17 cellular contexts compared by ENCODE assay signal in the genomic region with DNA sequence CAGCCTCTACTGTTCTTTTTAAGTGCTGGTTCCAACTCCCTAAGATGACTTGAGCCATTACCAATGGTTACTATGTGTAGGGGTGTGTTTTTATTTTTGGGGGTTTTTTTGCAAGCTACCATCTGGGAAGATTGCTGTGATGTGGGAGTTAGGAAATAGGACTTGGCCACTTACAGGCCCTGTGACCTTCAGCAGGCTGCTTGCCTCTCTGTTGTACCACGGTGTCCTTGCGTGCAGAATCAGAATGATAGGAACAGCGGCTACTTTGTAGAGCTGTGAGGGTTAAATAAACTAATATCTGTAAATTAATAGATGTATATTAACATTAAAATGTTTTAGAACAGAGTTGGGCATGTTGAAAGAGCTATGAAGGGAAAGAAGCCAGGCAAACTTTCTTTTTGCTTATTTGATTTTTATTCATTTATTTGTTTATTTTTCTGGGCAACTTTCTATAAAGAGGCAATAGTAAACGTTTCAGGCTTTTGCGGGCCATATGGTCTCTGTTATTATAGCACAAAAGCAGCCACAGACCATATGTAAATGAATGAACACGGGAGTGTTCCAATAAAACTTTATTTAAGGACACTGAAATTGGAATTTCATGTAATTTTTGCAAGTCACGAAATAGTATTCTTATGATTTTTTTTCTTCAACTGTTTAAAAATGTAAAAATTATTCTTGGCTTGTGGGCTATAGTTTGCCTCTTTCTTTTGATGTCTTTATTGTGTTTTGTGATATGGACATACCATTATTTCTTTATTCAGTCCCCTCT. TPM values are rescaled to one million over a fixed set of nuclear protein-coding genes. Genes with fewer than 3 reads are reported as not detected.
A peak's percentile ranks its signal among the peaks of the same experiment; 100 is the strongest.
DNase-seq lines count a peak whose midpoint lies in the region; ATAC-seq, FAIRE-seq and TF ChIP-seq lines count a peak whose summit lies in the region.
"Had no signal": no experiment of that assay in that cellular context is flagged by ENCODE, and none has a peak within 500 bp of the region (broad histone marks: within the 10 kb centered on the region; RNA-seq: fewer than 3 reads in every experiment).

No MANE protein-coding gene starts in this region.

- peaks cover 7% of the 10 kb centered on the region for H3K36me3 Mint-ChIP-seq in activated naive CD8-positive, alpha-beta T cell treated with anti-CD3 and anti-CD28 coated beads, Interleukin-2, amount 10 ng/mL, durations not matched to agents 7 days and 5 days
- peaks cover 2% of the 10 kb centered on the region for H3K36me3 Mint-ChIP-seq in activated naive CD8-positive, alpha-beta T cell treated with anti-CD3 and anti-CD28 coated beads, Interleukin-2, amount 50 U/mL, for 24 hours (ENCODE audit: low read depth)

- no peak for TF ChIP-seq CTCF in GM12878 (IDR thresholded peaks at IDR 0.05 in 2 of 3, conservative IDR thresholded peaks at IDR 0.05 in 1 of 3; ENCODE audit: control insufficient read depth in 2 of 3, extremely low read depth in 1 of 3, insufficient read depth in 1 of 3, low read depth in 3 of 3, low read length in 3 of 3)

- CTCF ChIA-PET in GM12878 (lab: Yijun Ruan, JAX), result interaction anchor here (0.7 to 1.4 kb wide), 4 partner anchors 19 to 251 kb away, joined by 3 to 5 read pairs (median 3); no protein-coding TSS in a partner anchor

- TF ChIP-seq POLR2A in GM12878 (IDR thresholded peaks at IDR 0.05; ENCODE audit: low read depth, low read length), result no peak

- BruUV-seq in GM12878 (replicated peaks; lab: Mats Ljungman, UMichigan), result no TSS peak

- no peaks in the 10 kb centered on the region for H4K20me1 ChIP-seq in GM12878 (ENCODE audit: control insufficient read depth, insufficient read depth)

- DNase-seq in activated naive CD8-positive, alpha-beta T cell treated with anti-CD3 and anti-CD28 coated beads, Interleukin-2, amount 10 ng/mL, durations not matched to agents 7 days and 5 days, result no peak
- no peak for DNase-seq in activated naive CD8-positive, alpha-beta T cell treated with anti-CD3 and anti-CD28 coated beads, Interleukin-2, amount 50 U/mL, for 24 hours
- DNase-seq in GM12878 (ENCODE audit: low read depth, low spot score) (no peak), left lobe of liver (ENCODE audit: low spot score) (no peak), NCI-H2107 treated with DMSO at 0.1 percent for 48 hours (lab: John Stamatoyannopoulos, UW; ENCODE audit: unreplicated experiment) (no peak)
- DNase-seq: CD8-positive, alpha-beta T cell; COR-L47; DMS53; GF-D8; GM23248 had no signal

- H3K4me3 ChIP-seq in GM12878, result no peak overlapping the region
- H3K4me3 ChIP-seq: A549, GM23248 had no signal

- H3K4me1 ChIP-seq in GM12878 (ENCODE audit: control insufficient read depth, insufficient read depth, low read length), result no peaks in the 10 kb centered on the region
- H3K4me1 ChIP-seq: A549 had no signal

- H2AFZ ChIP-seq in GM12878 (ENCODE audit: control insufficient read depth, low read depth, low read length), result no peak overlapping the region
- H2AFZ ChIP-seq: GM23248 had no signal

- ATAC-seq in activated naive CD8-positive, alpha-beta T cell treated with anti-CD3 and anti-CD28 coated beads, Interleukin-2, amount 10 ng/mL, durations not matched to agents 7 days and 5 days (ENCODE audit: low read depth), result no peak
- ATAC-seq in activated naive CD8-positive, alpha-beta T cell treated with anti-CD3 and anti-CD28 coated beads, Interleukin-2, amount 50 U/mL, for 24 hours, result no peak
- ATAC-seq in GM12878 (no peak), left lobe of liver (peak; percentile 25), HG03196 (IDR thresholded peaks at IDR 0.05; ENCODE audit: unreplicated experiment) (no peak)
- ATAC-seq: A549; CD8-positive, alpha-beta T cell had no signal

- RAD21 ChIA-PET in GM12878 (lab: Charles Lee; ENCODE audit: unreplicated experiment), result interaction anchor here (0.7 kb wide), 1 partner anchor 151 kb away, joined by 4 read pairs; no protein-coding TSS in a partner anchor

- WGBS in GM12878 (ENCODE audit: insufficient coverage, insufficient replicate concordance, low lambda C conversion rate, missing lambda C conversion rate), result 82% methylated on average over 7 of the region's 7 CpGs

- peak overlapping the region; percentile 32 for H3K27ac Mint-ChIP-seq in activated naive CD8-positive, alpha-beta T cell treated with anti-CD3 and anti-CD28 coated beads, Interleukin-2, amount 10 ng/mL, durations not matched to agents 7 days and 5 days
- H3K27ac Mint-ChIP-seq in activated naive CD8-positive, alpha-beta T cell treated with anti-CD3 and anti-CD28 coated beads, Interleukin-2, amount 50 U/mL, for 24 hours, result no peak overlapping the region
- H3K27ac Mint-ChIP-seq: CD8-positive, alpha-beta T cell; IgD-negative memory B cell had no signal

- H3K79me2 ChIP-seq in GM12878 (ENCODE audit: control insufficient read depth, insufficient read depth, low read length), result no peaks in the 10 kb centered on the region

- no peaks in the 10 kb centered on the region for H3K9me3 Mint-ChIP-seq in activated naive CD8-positive, alpha-beta T cell treated with anti-CD3 and anti-CD28 coated beads, Interleukin-2, amount 10 ng/mL, durations not matched to agents 7 days and 5 days
- no peaks in the 10 kb centered on the region for H3K9me3 Mint-ChIP-seq in activated naive CD8-positive, alpha-beta T cell treated with anti-CD3 and anti-CD28 coated beads, Interleukin-2, amount 50 U/mL, for 24 hours
- H3K9me3 Mint-ChIP-seq: CD8-positive, alpha-beta T cell; IgD-negative memory B cell had no signal

- intact Hi-C loops in GM12878 (cut with micrococcal nuclease; ENCODE audit: unreplicated experiment), result no loop called here

- H3K36me3 ChIP-seq in GM12878 (ENCODE audit: control insufficient read depth in 2 of 2, insufficient read depth in 2 of 2, low read length in 1 of 2), result peaks cover 0 to 3% of the 10 kb centered on the region in 2 experiments; a peak in 1 of 4 replicates

- H3K27ac ChIP-seq in GM12878 (ENCODE audit: control insufficient read depth, insufficient read depth), result no peak overlapping the region
- H3K27ac ChIP-seq: A549, GM23248 had no signal

- no peaks in the 10 kb centered on the region for H3K9me3 ChIP-seq in GM12878 (replicated peaks; ENCODE audit: control insufficient read depth, insufficient read depth, low read length)
- H3K9me3 ChIP-seq: A549 had no signal

- no peak for FAIRE-seq in GM12878 (lab: Jason Lieb, UNC)
- FAIRE-seq: A549, D721Med, GM18507, H54 had no signal

- H3K4me1 Mint-ChIP-seq in activated naive CD8-positive, alpha-beta T cell treated with anti-CD3 and anti-CD28 coated beads, Interleukin-2, amount 10 ng/mL, durations not matched to agents 7 days and 5 days, result no peaks in the 10 kb centered on the region
- no peaks in the 10 kb centered on the region for H3K4me1 Mint-ChIP-seq in activated naive CD8-positive, alpha-beta T cell treated with anti-CD3 and anti-CD28 coated beads, Interleukin-2, amount 50 U/mL, for 24 hours
- H3K4me1 Mint-ChIP-seq: CD14-positive monocyte had no signal

- H3K4me3 Mint-ChIP-seq in activated naive CD8-positive, alpha-beta T cell treated with anti-CD3 and anti-CD28 coated beads, Interleukin-2, amount 10 ng/mL, durations not matched to agents 7 days and 5 days, result no peak overlapping the region
- no peak overlapping the region for H3K4me3 Mint-ChIP-seq in activated naive CD8-positive, alpha-beta T cell treated with anti-CD3 and anti-CD28 coated beads, Interleukin-2, amount 50 U/mL, for 24 hours
- H3K4me3 Mint-ChIP-seq: CD14-positive monocyte; CD8-positive, alpha-beta T cell; IgD-negative memory B cell had no signal

- in situ Hi-C loops in GM12878 (cut with MboI), result no loop called here

- SMC1A ChIA-PET in GM12878 (lab: Charles Lee; ENCODE audit: uncharacterized antibody, unreplicated experiment), result interaction anchor here (0.8 to 1.0 kb wide), 2 partner anchors 252 to 253 kb away, joined by 4 to 5 read pairs; no protein-coding TSS in a partner anchor

- TF ChIP-seq RAD21 in GM12878 (IDR thresholded peaks at IDR 0.05; ENCODE audit: insufficient read depth, low read depth, low read length), result no peak

- POLR2A ChIA-PET in activated naive CD8-positive, alpha-beta T cell treated with anti-CD3 and anti-CD28 coated beads, Interleukin-2, amount 10 ng/mL, durations not matched to agents 7 days and 5 days (lab: Charles Lee), result no interaction called here
- POLR2A ChIA-PET in GM12878 (lab: Charles Lee), result no interaction called here

- no peak overlapping the region for H3K9ac ChIP-seq in GM12878 (ENCODE audit: control insufficient read depth, insufficient read depth, low read length)
- H3K9ac ChIP-seq: GM23248 had no signal

- no peaks in the 10 kb centered on the region for H3K27me3 Mint-ChIP-seq in activated naive CD8-positive, alpha-beta T cell treated with anti-CD3 and anti-CD28 coated beads, Interleukin-2, amount 10 ng/mL, durations not matched to agents 7 days and 5 days
- H3K27me3 Mint-ChIP-seq in activated naive CD8-positive, alpha-beta T cell treated with anti-CD3 and anti-CD28 coated beads, Interleukin-2, amount 50 U/mL, for 24 hours, result no peaks in the 10 kb centered on the region
- H3K27me3 Mint-ChIP-seq: IgD-negative memory B cell had no signal

- no peaks in the 10 kb centered on the region for H3K27me3 ChIP-seq in GM12878 (replicated peaks in 1 of 2; ENCODE audit: control insufficient read depth in 2 of 2, insufficient read depth in 2 of 2, low read length in 1 of 2)

- TF ChIP-seq EP300 in GM12878 (IDR thresholded peaks at IDR 0.05; ENCODE audit: borderline replicate concordance in 1 of 2, control insufficient read depth in 1 of 2, low read depth in 2 of 2, low read length in 2 of 2), result no peak

- H3K4me2 ChIP-seq in GM12878 (ENCODE audit: control insufficient read depth, insufficient read depth), result no peak overlapping the region
- H3K4me2 ChIP-seq: A549 had no signal

RNA-seq across cellular contexts. Expression of gene EHD2, which starts 26.4 kb away (rescaled TPM):
- total RNA-seq in activated naive CD8-positive, alpha-beta T cell treated with anti-CD3 and anti-CD28 coated beads, Interleukin-2, amount 10 ng/mL, durations not matched to agents 7 days and 5 days, result under 1 TPM; 0.22 to 0.23 TPM
- not detected in 2 replicates for total RNA-seq in GM12878 (2013; cell fraction: nucleolus; rRNA removed)
- not detected in 2 replicates for total RNA-seq in GM12878 (2014; rRNA removed)
- not detected in 2 replicates for total RNA-seq in GM12878 (2014; rRNA removed; fragmentation: Illumina TruSeq; extraction: Trizol)
- 0.23 and 0.27 TPM in 2 replicates for total RNA-seq in GM12878 (2021)
- polyA plus RNA-seq in GM12878 (2011; ENCODE audit: low read depth), result not detected
- not detected in 2 replicates for polyA plus RNA-seq in GM12878 (2011; rRNA removed)
- not detected in 2 replicates for polyA plus RNA-seq in GM12878 (2011; cell fraction: cytosol; rRNA removed)
- polyA plus RNA-seq in GM12878 (2011; cell fraction: nucleus; rRNA removed), result not detected in 2 replicates
- polyA plus RNA-seq in GM12878 (2012), result not detected in 2 replicates
- polyA plus RNA-seq in GM12878 (2014; fragmentation: Illumina TruSeq; extraction: Trizol), result not detected in 2 replicates
- polyA plus RNA-seq in GM12878 (2014; fragmentation: Nextera tagmentation; extraction: Ambion mirVana), result not detected
- polyA plus RNA-seq in GM12878 (2014; rRNA removed), result not detected in 2 replicates
- polyA plus RNA-seq in GM12878 (2016; fragmentation: Nextera tagmentation; extraction: Ambion mirVana), result under 1 TPM; 0.12 to 0.24 TPM
- 0.15 TPM in 1 of 2 replicates, not detected in the other for polyA minus RNA-seq in GM12878 (2011; rRNA and poly(A)+ RNA removed)
- polyA minus RNA-seq in GM12878 (2011; cell fraction: cytosol; rRNA and poly(A)+ RNA removed), result not detected in 2 replicates
- not detected in 2 replicates for polyA minus RNA-seq in GM12878 (2011; cell fraction: nucleus; rRNA and poly(A)+ RNA removed)
- total RNA-seq in left lobe of liver, result 6.3 TPM
- polyA plus RNA-seq: CD14-positive monocyte, IgD-negative memory B cell had no signal

RNA-seq across cellular contexts. Expression of gene NOP53, which starts 58.5 kb away (rescaled TPM):
- total RNA-seq in activated naive CD8-positive, alpha-beta T cell treated with anti-CD3 and anti-CD28 coated beads, Interleukin-2, amount 10 ng/mL, durations not matched to agents 7 days and 5 days, result 100 to 1,000 TPM; 434 to 469 TPM
- total RNA-seq in GM12878 (2013; cell fraction: nucleolus; rRNA removed), result 36.5 and 43.0 TPM in 2 replicates
- total RNA-seq in GM12878 (2014; rRNA removed), result 254 and 317 TPM in 2 replicates
- 180 and 186 TPM in 2 replicates for total RNA-seq in GM12878 (2014; rRNA removed; fragmentation: Illumina TruSeq; extraction: Trizol)
- total RNA-seq in GM12878 (2021), result 336 and 356 TPM in 2 replicates
- 311 TPM for polyA plus RNA-seq in GM12878 (2011; ENCODE audit: low read depth)
- polyA plus RNA-seq in GM12878 (2011; rRNA removed), result 198 and 222 TPM in 2 replicates
- polyA plus RNA-seq in GM12878 (2011; cell fraction: cytosol; rRNA removed), result 205 and 251 TPM in 2 replicates
- polyA plus RNA-seq in GM12878 (2011; cell fraction: nucleus; rRNA removed), result 117 and 146 TPM in 2 replicates
- 464 and 758 TPM in 2 replicates for polyA plus RNA-seq in GM12878 (2012)
- polyA plus RNA-seq in GM12878 (2014; fragmentation: Illumina TruSeq; extraction: Trizol), result 69.0 and 148 TPM in 2 replicates
- polyA plus RNA-seq in GM12878 (2014; fragmentation: Nextera tagmentation; extraction: Ambion mirVana), result 10 to 100 TPM in 1 of 2 experiments, 1 to 10 TPM in 1; 6.0 to 32.3 TPM
- 386 and 428 TPM in 2 replicates for polyA plus RNA-seq in GM12878 (2014; rRNA removed)
- polyA plus RNA-seq in GM12878 (2016; fragmentation: Nextera tagmentation; extraction: Ambion mirVana), result 10 to 100 TPM; 71.4 to 94.2 TPM
- 57.8 and 115 TPM in 2 replicates for polyA minus RNA-seq in GM12878 (2011; rRNA and poly(A)+ RNA removed)
- 79.2 and 82.4 TPM in 2 replicates for polyA minus RNA-seq in GM12878 (2011; cell fraction: cytosol; rRNA and poly(A)+ RNA removed)
- 28.7 and 44.8 TPM in 2 replicates for polyA minus RNA-seq in GM12878 (2011; cell fraction: nucleus; rRNA and poly(A)+ RNA removed)
- total RNA-seq in left lobe of liver, result 80.3 TPM
